14 cellular contexts compared by ENCODE assay signal in the genomic region with DNA sequence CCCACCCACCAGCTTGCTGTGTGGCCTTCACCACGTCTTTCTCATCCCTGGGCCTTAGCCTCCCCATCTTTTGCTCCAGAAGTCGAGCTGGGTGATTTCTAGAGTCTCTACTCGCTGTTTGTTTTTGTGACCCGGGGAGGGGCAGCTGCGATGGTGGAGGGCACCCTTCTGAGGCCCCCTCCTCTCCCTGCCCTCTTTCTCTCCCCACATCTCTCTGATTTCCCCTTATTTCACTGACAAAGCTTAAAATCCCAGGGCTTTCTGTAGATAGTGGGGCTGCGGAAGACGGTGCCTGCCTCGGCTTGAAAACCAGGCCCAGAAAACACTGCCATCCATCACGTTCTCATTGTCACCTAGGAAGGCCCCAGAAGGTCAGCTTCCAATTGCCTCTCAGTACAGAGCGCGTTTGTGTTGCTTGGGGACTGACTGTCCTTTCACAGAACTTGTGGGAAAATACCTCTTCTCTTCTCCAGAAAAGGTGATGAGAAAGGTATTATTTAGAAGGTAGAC.
DNase-seq lines count a peak whose midpoint lies in the region; ATAC-seq and TF ChIP-seq lines count a peak whose summit lies in the region.
"Had no signal": no experiment of that assay in that cellular context is flagged by ENCODE, and none has a peak within 500 bp of the region (broad histone marks: within the 10 kb centered on the region; RNA-seq: fewer than 3 reads in every experiment).

No MANE protein-coding gene starts in this region.

- DNase-seq in right atrium auricular region (ENCODE audit: low spot score): no peak
- DNase-seq in cardiac septum (ENCODE audit: low spot score): no peak
- DNase-seq in neural crest cell (ENCODE audit: low read depth, low spot score): peak; percentile 5
- DNase-seq in vagina (ENCODE audit: extremely low spot score in 2 of 2): no peak
- DNase-seq in GM20000 (ENCODE audit: low spot score): no peak
- DNase-seq: DMS153, foreskin melanocyte, spleen had no signal

- TF ChIP-seq CTCF in right atrium auricular region (IDR thresholded peaks at IDR 0.05) (no peak), neural crest cell (conservative IDR thresholded peaks at IDR 0.05) (no peak), vagina (IDR thresholded peaks at IDR 0.05) (no peak), GM20000 (IDR thresholded peaks at IDR 0.05; ENCODE audit: extremely low read depth, missing control alignments) (no peak)

- H3K27ac Mint-ChIP-seq in neural crest cell (ENCODE audit: unreplicated experiment): peak overlapping the region; percentile 92
- H3K27ac Mint-ChIP-seq: T-helper 1 cell treated with Interleukin-12 subunit alpha and Interleukin-12 subunit beta and Interleukin-4 antibody, amounts not matched to agents 30 μg/mL and 1 μg/mL, for 36 hours had no signal

- no peaks in the 10 kb centered on the region for H3K27me3 ChIP-seq in right atrium auricular region
- H3K27me3 ChIP-seq in duodenal mucosa (ENCODE audit: control insufficient read depth in 1 of 2, insufficient read depth in 2 of 2, low read length in 2 of 2): no peaks in the 10 kb centered on the region
- no peaks in the 10 kb centered on the region for H3K27me3 ChIP-seq in vagina

- H3K4me3 Mint-ChIP-seq in neural crest cell: peak overlapping the region; percentile 75

- H3K27ac ChIP-seq in right atrium auricular region: peak overlapping the region; percentile 66 to 78
- peak overlapping the region; percentile 66 for H3K27ac ChIP-seq in duodenal mucosa (ENCODE audit: low read depth, low read length)
- peak overlapping the region; percentile 82 for H3K27ac ChIP-seq in vagina
- H3K27ac ChIP-seq: RWPE1, spleen had no signal

- no peak for TF ChIP-seq POLR2A in vagina (IDR thresholded peaks at IDR 0.05)

- H3K9me3 ChIP-seq in right atrium auricular region: peaks cover 0 to 5% of the 10 kb centered on the region in 2 donors
- peaks cover 5% of the 10 kb centered on the region in 2 donors for H3K9me3 ChIP-seq in duodenal mucosa (ENCODE audit: control insufficient read depth in 1 of 2, low read length in 2 of 2)
- H3K9me3 ChIP-seq in vagina: no peaks in the 10 kb centered on the region

- H3K36me3 Mint-ChIP-seq in neural crest cell (ENCODE audit: low read depth): no peaks in the 10 kb centered on the region

- ATAC-seq in HG02885 (IDR thresholded peaks at IDR 0.05; ENCODE audit: poor library complexity, unreplicated experiment): no peak
- ATAC-seq in GM18858 (IDR thresholded peaks at IDR 0.05; ENCODE audit: unreplicated experiment): no peak

- H3K4me1 Mint-ChIP-seq in neural crest cell: peaks cover 34% of the 10 kb centered on the region

- H3K27me3 Mint-ChIP-seq in neural crest cell (ENCODE audit: low read depth): peaks cover 3% of the 10 kb centered on the region

- H3K4me1 ChIP-seq in right atrium auricular region (peaks cover 0 to 33% of the 10 kb centered on the region in 2 donors), duodenal mucosa (ENCODE audit: control insufficient read depth in 1 of 2, insufficient read depth in 2 of 2, low read length in 2 of 2) (no peaks in the 10 kb centered on the region), vagina (peaks cover 18% of the 10 kb centered on the region)

- intact Hi-C loops in cardiac septum (cut with DNase I): loop anchor here (10.0 kb wide), 1 partner anchor 178 kb away; no protein-coding TSS in a partner anchor
- intact Hi-C loops in vagina (cut with DNase I): no loop called here

- no peaks in the 10 kb centered on the region for H3K36me3 ChIP-seq in right atrium auricular region
- H3K36me3 ChIP-seq in duodenal mucosa (ENCODE audit: control insufficient read depth in 1 of 2, insufficient read depth in 2 of 2, low read length in 2 of 2): no peaks in the 10 kb centered on the region
- no peaks in the 10 kb centered on the region for H3K36me3 ChIP-seq in vagina
- H3K36me3 ChIP-seq: spleen had no signal

- H3K4me3 ChIP-seq in right atrium auricular region (no peak overlapping the region), duodenal mucosa (ENCODE audit: low read depth in 1 of 2, low read length in 2 of 2) (no peak overlapping the region), vagina (no peak overlapping the region)
- H3K4me3 ChIP-seq: K562 had no signal

- no peak overlapping the region for H3K9ac ChIP-seq in duodenal mucosa (ENCODE audit: low read depth in 1 of 2, low read length in 2 of 2)

- peaks cover 3% of the 10 kb centered on the region for H3K9me3 Mint-ChIP-seq in neural crest cell
